ENCODE assay signal across 16 cellular contexts in the genomic region with DNA sequence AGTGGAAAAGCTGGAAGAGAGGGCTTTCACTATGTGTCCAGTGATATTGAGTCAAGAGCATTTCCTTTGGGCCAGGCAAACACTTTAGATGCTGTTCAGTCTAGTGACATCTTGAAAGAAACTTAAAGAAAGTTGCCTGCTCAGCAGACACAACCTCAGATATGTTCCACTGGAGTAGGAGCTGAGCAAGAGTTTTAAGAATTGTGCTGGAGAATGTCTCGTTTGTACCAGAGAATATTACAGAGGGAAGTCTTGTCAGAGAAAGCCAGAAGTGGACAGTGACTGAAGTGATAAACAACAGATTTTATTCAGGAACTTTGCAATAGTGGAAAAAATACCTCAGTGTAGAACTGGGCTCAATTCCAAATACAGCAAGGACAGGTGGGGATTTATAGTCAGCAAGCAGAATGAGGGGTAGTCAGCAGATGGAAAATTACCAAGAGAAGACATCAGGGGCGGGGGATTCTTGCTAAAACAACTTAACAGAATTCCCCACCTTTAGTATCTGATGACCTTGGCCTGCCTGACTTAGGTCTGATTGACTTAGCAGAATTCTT. TPM values are rescaled to one million over a fixed set of nuclear protein-coding genes. Genes with fewer than 3 reads are reported as not detected.
DNase-seq lines count a peak whose midpoint lies in the region; ATAC-seq, FAIRE-seq and TF ChIP-seq lines count a peak whose summit lies in the region.
"Had no signal": no experiment of that assay in that cellular context is flagged by ENCODE, and none has a peak within 500 bp of the region (broad histone marks: within the 10 kb centered on the region; RNA-seq: fewer than 3 reads in every experiment).

No MANE protein-coding gene starts in this region.

- 54% methylated on average over 2 of the region's 2 CpGs for WGBS in esophagus muscularis mucosa

- no peaks in the 10 kb centered on the region for H3K9me3 ChIP-seq in esophagus muscularis mucosa
- no peaks in the 10 kb centered on the region for H3K9me3 ChIP-seq in gastrocnemius medialis
- H3K9me3 ChIP-seq: lower lobe of right lung had no signal

- no peak overlapping the region for H3K4me3 ChIP-seq in esophagus muscularis mucosa
- H3K4me3 ChIP-seq in gastrocnemius medialis: no peak overlapping the region
- H3K4me3 ChIP-seq: lower lobe of right lung, neural progenitor cell had no signal

- peaks cover 14% of the 10 kb centered on the region for H3K4me1 Mint-ChIP-seq in activated CD4-positive, alpha-beta T cell treated with anti-CD3 and anti-CD28 coated beads, Interleukin-2, amount 10 ng/mL, durations not matched to agents 24 days and 14 days
- H3K4me1 Mint-ChIP-seq: neural progenitor cell had no signal

- no peak for ATAC-seq in gastrocnemius medialis
- no peak for ATAC-seq in GM21619 (IDR thresholded peaks at IDR 0.05; ENCODE audit: unreplicated experiment)
- ATAC-seq: lower lobe of right lung, T-helper 17 cell had no signal

- H3K27ac ChIP-seq in esophagus muscularis mucosa (replicated peaks in 1 of 4) (peak overlapping the region; percentile 26 to 48 (median 38)), gastrocnemius medialis (peak overlapping the region in 3 of 4 donors; percentile 5 to 65 (median 8)), substantia nigra (ENCODE audit: low read depth, low read length, poor library complexity, severe bottlenecking) (no peak overlapping the region)
- H3K27ac ChIP-seq: lower lobe of right lung, neural progenitor cell had no signal

- intact Hi-C loops in activated CD4-positive, alpha-beta T cell treated with anti-CD3 and anti-CD28 coated beads, Interleukin-2, amount 10 ng/mL, durations not matched to agents 24 days and 14 days (cut with micrococcal nuclease): no loop called here
- intact Hi-C loops in esophagus muscularis mucosa (cut with DNase I) (no loop called here), gastrocnemius medialis (cut with DNase I; ENCODE audit: low total_unique reads) (no loop called here)

- no peak overlapping the region for H3K27ac Mint-ChIP-seq in activated CD4-positive, alpha-beta T cell treated with anti-CD3 and anti-CD28 coated beads, Interleukin-2, amount 10 ng/mL, durations not matched to agents 24 days and 14 days
- H3K27ac Mint-ChIP-seq: activated naive CD8-positive, alpha-beta T cell treated with anti-CD3 and anti-CD28 coated beads, Interleukin-2, amount 10 ng/mL, durations not matched to agents 7 days and 5 days; neural progenitor cell; T-helper 17 cell had no signal

- H3K27me3 ChIP-seq in esophagus muscularis mucosa: no peaks in the 10 kb centered on the region
- H3K27me3 ChIP-seq in gastrocnemius medialis: no peaks in the 10 kb centered on the region
- H3K27me3 ChIP-seq: neural progenitor cell had no signal

- H3K4me1 ChIP-seq in esophagus muscularis mucosa (peaks cover 46 to 78% (median 77%) of the 10 kb centered on the region in 4 donors), gastrocnemius medialis (peaks cover 51 to 65% of the 10 kb centered on the region in 2 donors)

- H3K36me3 Mint-ChIP-seq in activated CD4-positive, alpha-beta T cell treated with anti-CD3 and anti-CD28 coated beads, Interleukin-2, amount 10 ng/mL, durations not matched to agents 24 days and 14 days (ENCODE audit: low read depth): peaks cover 5% of the 10 kb centered on the region

- no peak for TF ChIP-seq CTCF in esophagus muscularis mucosa (IDR thresholded peaks at IDR 0.05)
- no peak for TF ChIP-seq CTCF in gastrocnemius medialis (IDR thresholded peaks at IDR 0.05 in 4 of 5, conservative IDR thresholded peaks at IDR 0.05 in 1 of 5)
- TF ChIP-seq CTCF in D721Med (IDR thresholded peaks at IDR 0.05; ENCODE audit: insufficient read depth, missing control alignments): no peak

- no peak for TF ChIP-seq EP300 in esophagus muscularis mucosa (IDR thresholded peaks at IDR 0.05)

- TF ChIP-seq POLR2A in esophagus muscularis mucosa (IDR thresholded peaks at IDR 0.05; ENCODE audit: low read depth) (no peak), gastrocnemius medialis (IDR thresholded peaks at IDR 0.05) (no peak)

- peak; percentile 28 for DNase-seq in activated CD4-positive, alpha-beta T cell treated with anti-CD3 and anti-CD28 coated beads, Interleukin-2, amount 10 ng/mL, durations not matched to agents 24 days and 14 days
- no peak for DNase-seq in activated CD4-positive, alpha-beta T cell treated with anti-CD3 and anti-CD28 coated beads, Interleukin-2, amount 50 U/mL, for 48 hours
- DNase-seq in OCI-M1 (lab: John Stamatoyannopoulos, UW) (peak; percentile 21), esophagus muscularis mucosa (ENCODE audit: extremely low spot score) (no peak), gastrocnemius medialis (no peak), substantia nigra (lab: John Stamatoyannopoulos, UW) (no peak), D721Med (ENCODE audit: insufficient read length, low spot score) (no peak)
- DNase-seq: activated CD8-positive, alpha-beta memory T cell treated with anti-CD3 and anti-CD28 coated beads, Interleukin-2, amount 50 U/mL, for 4 hours; activated naive CD8-positive, alpha-beta T cell treated with anti-CD3 and anti-CD28 coated beads, Interleukin-2, amount 10 ng/mL, durations not matched to agents 7 days and 5 days; caudate nucleus; lower lobe of right lung; NCI-H1092 treated with DMSO at 0.1 percent for 48 hours; T-helper 17 cell had no signal

- no peaks in the 10 kb centered on the region for H3K9me3 Mint-ChIP-seq in activated CD4-positive, alpha-beta T cell treated with anti-CD3 and anti-CD28 coated beads, Interleukin-2, amount 10 ng/mL, durations not matched to agents 24 days and 14 days

- no peaks in the 10 kb centered on the region for H3K27me3 Mint-ChIP-seq in activated CD4-positive, alpha-beta T cell treated with anti-CD3 and anti-CD28 coated beads, Interleukin-2, amount 10 ng/mL, durations not matched to agents 24 days and 14 days
- H3K27me3 Mint-ChIP-seq: activated naive CD8-positive, alpha-beta T cell treated with anti-CD3 and anti-CD28 coated beads, Interleukin-2, amount 10 ng/mL, durations not matched to agents 7 days and 5 days; T-helper 17 cell had no signal

- no peak for FAIRE-seq in D721Med (lab: Jason Lieb, UNC)
- FAIRE-seq: urothelium cell line had no signal

- in situ Hi-C loops in gastrocnemius medialis (cut with MboI; ENCODE audit: low sequenced_read_pairs in 4 of 4): loop anchor here in 1 of 4 donors (25.0 kb wide), 2 partner anchors 230 to 695 kb away; a partner anchor contains a TSS

- H3K36me3 ChIP-seq in esophagus muscularis mucosa (no peaks in the 10 kb centered on the region), gastrocnemius medialis (no peaks in the 10 kb centered on the region)
- H3K36me3 ChIP-seq: lower lobe of right lung had no signal

- no peak overlapping the region for H3K4me3 Mint-ChIP-seq in activated CD4-positive, alpha-beta T cell treated with anti-CD3 and anti-CD28 coated beads, Interleukin-2, amount 10 ng/mL, durations not matched to agents 24 days and 14 days
- H3K4me3 Mint-ChIP-seq: activated naive CD8-positive, alpha-beta T cell treated with anti-CD3 and anti-CD28 coated beads, Interleukin-2, amount 10 ng/mL, durations not matched to agents 7 days and 5 days; neural progenitor cell; T-helper 17 cell had no signal

RNA-seq across cellular contexts. Expression of a gene that starts 18.6 kb away (rescaled TPM):
- 24.6 and 31.2 TPM in 2 replicates for total RNA-seq in activated CD4-positive, alpha-beta T cell treated with anti-CD3 and anti-CD28 coated beads, Interleukin-2, amount 10 ng/mL, durations not matched to agents 24 days and 14 days
- total RNA-seq in esophagus muscularis mucosa (10 to 100 TPM; 26.2 to 41.9 (median 38.0) TPM), gastrocnemius medialis (10 to 100 TPM; 15.5 to 35.6 (median 19.3) TPM)

Comparison
In these comparisons a context has a peak if more than half of its experiments do, and no peak if none do; other contexts are left out.
1. DNase-seq: peak in activated CD4-positive, alpha-beta T cell treated with anti-CD3 and anti-CD28 coated beads, Interleukin-2, amount 10 ng/mL, durations not matched to agents 24 days and 14 days (single experiment) and OCI-M1 (single experiment); none in activated CD4-positive, alpha-beta T cell treated with anti-CD3 and anti-CD28 coated beads, Interleukin-2, amount 50 U/mL, for 48 hours (0 of 2), esophagus muscularis mucosa (single experiment), gastrocnemius medialis (0 of 2), substantia nigra (0 of 49) and D721Med (single experiment).